Comparison of ENCODE assay signal across 16 cellular contexts in the genomic region with DNA sequence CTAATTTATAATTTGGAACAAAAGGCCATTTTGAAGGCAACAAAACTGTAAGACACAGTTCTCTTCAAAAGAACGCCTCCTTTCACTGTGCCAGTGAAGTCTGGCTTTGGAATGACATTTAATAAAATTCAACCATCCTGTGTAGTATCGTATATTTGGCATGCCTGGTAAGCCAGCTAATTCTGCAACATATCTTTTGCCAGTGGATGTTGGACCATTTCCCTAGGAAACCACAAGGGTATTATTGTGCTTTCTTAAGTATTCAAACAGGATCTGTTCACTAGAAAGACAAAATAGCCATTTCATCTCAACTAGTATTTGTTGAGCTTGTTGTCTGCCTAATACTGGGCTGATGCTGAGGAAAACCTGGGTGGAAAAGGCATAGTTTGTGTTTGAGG.
DNase-seq lines count a peak whose midpoint lies in the region; ATAC-seq and TF ChIP-seq lines count a peak whose summit lies in the region.
"Had no signal": no experiment of that assay in that cellular context is flagged by ENCODE, and none has a peak within 500 bp of the region (broad histone marks: within the 10 kb centered on the region; RNA-seq: fewer than 3 reads in every experiment).

No MANE protein-coding gene starts in this region.

- H3K9ac ChIP-seq in mammary epithelial cell (ENCODE audit: insufficient read depth, low read length) = no peak overlapping the region

- peaks cover 5% of the 10 kb centered on the region for H3K36me3 Mint-ChIP-seq in MCF 10A (ENCODE audit: insufficient read depth, unreplicated experiment)

- no peaks in the 10 kb centered on the region for H3K9me3 Mint-ChIP-seq in MCF 10A (ENCODE audit: unreplicated experiment)

- DNase-seq in MCF 10A (ENCODE audit: unreplicated experiment) (no peak), mammary epithelial cell (no peak), brain microvascular endothelial cell (no peak), inferior parietal cortex (ENCODE audit: extremely low spot score) (peak; percentile 74), aorta (no peak), vagina (ENCODE audit: extremely low spot score in 2 of 2) (no peak)
- no peak for DNase-seq in activated CD4-positive, CD25-positive, alpha-beta regulatory T cell (lab: John Stamatoyannopoulos, UW)
- DNase-seq: activated CD8-positive, alpha-beta memory T cell treated with anti-CD3 and anti-CD28 coated beads, Interleukin-2, amount 50 U/mL, for 48 hours; DMS79; NCI-H1436; NCI-H82; thyroid gland had no signal

- H3K4me1 Mint-ChIP-seq in MCF 10A (ENCODE audit: insufficient read depth, unreplicated experiment) = no peaks in the 10 kb centered on the region

- H3K27me3 Mint-ChIP-seq in MCF 10A (ENCODE audit: insufficient read depth, unreplicated experiment) = no peaks in the 10 kb centered on the region

- H2AFZ ChIP-seq in mammary epithelial cell (ENCODE audit: low read depth, low read length) = no peak overlapping the region

- in situ Hi-C loops in mammary epithelial cell (cut with MboI; ENCODE audit: low sequenced_read_pairs in 2 of 2) (no loop called here), brain microvascular endothelial cell (cut with HindIII; ENCODE audit: low pct_ligation_motif_present, low sequenced_read_pairs) (no loop called here)

- dilution Hi-C loops in mammary epithelial cell (cut with HindIII; ENCODE audit: low sequenced_read_pairs) = no loop called here

- H3K27ac Mint-ChIP-seq in MCF 10A (ENCODE audit: low read depth, unreplicated experiment) = peak overlapping the region; percentile 31

- H3K9me3 ChIP-seq in mammary epithelial cell (replicated peaks; ENCODE audit: insufficient read depth, low read length) (no peaks in the 10 kb centered on the region), aorta (ENCODE audit: control insufficient read depth, low read length) (no peaks in the 10 kb centered on the region), vagina (no peaks in the 10 kb centered on the region)
- H3K9me3 ChIP-seq: A549, right atrium auricular region, thyroid gland had no signal

- WGBS in mammary epithelial cell (ENCODE audit: low coverage, missing lambda C conversion rate) = 31% methylated on average over 2 of the region's 2 CpGs
- 3 to 6% methylated on average over 2 of the region's 2 CpGs for WGBS in aorta, 2 donors

- H4K20me1 ChIP-seq in mammary epithelial cell (ENCODE audit: insufficient read depth, low read length) = no peaks in the 10 kb centered on the region

- H3K4me1 ChIP-seq in mammary epithelial cell (ENCODE audit: insufficient read depth, low read length) = peaks cover 6% of the 10 kb centered on the region
- peaks cover 1 to 6% of the 10 kb centered on the region in 2 donors for H3K4me1 ChIP-seq in aorta (ENCODE audit: control insufficient read depth in 1 of 2, insufficient read depth in 2 of 2, low read length in 2 of 2)
- H3K4me1 ChIP-seq in vagina = peaks cover 2% of the 10 kb centered on the region
- H3K4me1 ChIP-seq: thyroid gland had no signal

- CTCF ChIA-PET in MCF 10A (lab: Yijun Ruan, JAX) (no interaction called here), mammary epithelial cell (lab: Charles Lee; ENCODE audit: low non-redundant PET) (no interaction called here)

- TF ChIP-seq POLR2A in vagina (IDR thresholded peaks at IDR 0.05) = no peak

- intact Hi-C loops in MCF 10A (cut with micrococcal nuclease) (loop anchor here (10.0 kb wide), 1 partner anchor 154 kb away; no protein-coding TSS in a partner anchor), mammary epithelial cell (cut with micrococcal nuclease) (no loop called here), aorta (cut with DNase I) (no loop called here), vagina (cut with DNase I) (no loop called here)

- ATAC-seq in aorta (ENCODE audit: low FRiP score) (peak; percentile 36), HG03565 (IDR thresholded peaks at IDR 0.05; ENCODE audit: unreplicated experiment) (no peak)
- ATAC-seq: A549, HCT116 had no signal

- H3K27me3 ChIP-seq in mammary epithelial cell (ENCODE audit: insufficient read depth, low read length) (no peaks in the 10 kb centered on the region), brain microvascular endothelial cell (replicated peaks) (no peaks in the 10 kb centered on the region), aorta (ENCODE audit: control insufficient read depth in 1 of 2, insufficient read depth in 2 of 2, low read length in 1 of 2) (no peaks in the 10 kb centered on the region), vagina (no peaks in the 10 kb centered on the region)
- H3K27me3 ChIP-seq: right atrium auricular region, thyroid gland had no signal

- no peak for TF ChIP-seq CTCF in MCF 10A (IDR thresholded peaks at IDR 0.05; ENCODE audit: unreplicated experiment)
- TF ChIP-seq CTCF in mammary epithelial cell (conservative IDR thresholded peaks at IDR 0.05 in 1 of 2, IDR thresholded peaks at IDR 0.05 in 1 of 2; ENCODE audit: extremely low read depth in 1 of 2, insufficient read depth in 1 of 2, low read depth in 1 of 2, low read length in 2 of 2) = no peak
- TF ChIP-seq CTCF in brain microvascular endothelial cell (IDR thresholded peaks at IDR 0.05; ENCODE audit: low read depth, low read length, missing control alignments) = peak; percentile 23
- TF ChIP-seq CTCF in vagina (IDR thresholded peaks at IDR 0.05) = no peak

- H3K79me2 ChIP-seq in mammary epithelial cell (ENCODE audit: insufficient read depth, low read length) = no peaks in the 10 kb centered on the region

- no peak overlapping the region for H3K27ac ChIP-seq in mammary epithelial cell (ENCODE audit: insufficient read depth, low read depth, low read length)
- no peak overlapping the region for H3K27ac ChIP-seq in brain microvascular endothelial cell
- no peak overlapping the region for H3K27ac ChIP-seq in aorta (ENCODE audit: low read depth in 1 of 2, low read length in 2 of 2)
- H3K27ac ChIP-seq in vagina = no peak overlapping the region
- H3K27ac ChIP-seq: A549, right atrium auricular region, thyroid gland had no signal

- no peak overlapping the region for H3K4me3 Mint-ChIP-seq in MCF 10A (ENCODE audit: unreplicated experiment)

- no peaks in the 10 kb centered on the region for H3K36me3 ChIP-seq in mammary epithelial cell (ENCODE audit: insufficient read depth, low read length)
- H3K36me3 ChIP-seq in brain microvascular endothelial cell (replicated peaks) = no peaks in the 10 kb centered on the region
- no peaks in the 10 kb centered on the region for H3K36me3 ChIP-seq in aorta (ENCODE audit: control insufficient read depth in 1 of 2, insufficient read depth in 2 of 2, low read length in 1 of 2)
- no peaks in the 10 kb centered on the region for H3K36me3 ChIP-seq in vagina
- H3K36me3 ChIP-seq: thyroid gland had no signal

- H3K4me3 ChIP-seq in mammary epithelial cell (replicated peaks in 1 of 3; ENCODE audit: insufficient read depth in 1 of 3, low read depth in 2 of 3, low read length in 3 of 3) (no peak overlapping the region), brain microvascular endothelial cell (ENCODE audit: low read depth, low read length) (no peak overlapping the region), aorta (ENCODE audit: low read length in 2 of 2) (no peak overlapping the region), vagina (no peak overlapping the region)
- H3K4me3 ChIP-seq: A549, right atrium auricular region, thyroid gland had no signal

- POLR2A ChIA-PET in MCF 10A (lab: Yijun Ruan, JAX) = interaction anchor here (0.7 kb wide), 1 partner anchor 39 kb away, joined by 4 read pairs; no protein-coding TSS in a partner anchor

- no peak overlapping the region for H3K4me2 ChIP-seq in mammary epithelial cell (ENCODE audit: insufficient read depth, low read depth, low read length)
- H3K4me2 ChIP-seq: A549 had no signal

- BruUV-seq in MCF 10A (replicated peaks; lab: Mats Ljungman, UMichigan) (no TSS peak), mammary epithelial cell (replicated peaks; lab: Mats Ljungman, UMichigan) (no TSS peak)
